ENCODE assay signal across 1 cellular context in the genomic region with DNA sequence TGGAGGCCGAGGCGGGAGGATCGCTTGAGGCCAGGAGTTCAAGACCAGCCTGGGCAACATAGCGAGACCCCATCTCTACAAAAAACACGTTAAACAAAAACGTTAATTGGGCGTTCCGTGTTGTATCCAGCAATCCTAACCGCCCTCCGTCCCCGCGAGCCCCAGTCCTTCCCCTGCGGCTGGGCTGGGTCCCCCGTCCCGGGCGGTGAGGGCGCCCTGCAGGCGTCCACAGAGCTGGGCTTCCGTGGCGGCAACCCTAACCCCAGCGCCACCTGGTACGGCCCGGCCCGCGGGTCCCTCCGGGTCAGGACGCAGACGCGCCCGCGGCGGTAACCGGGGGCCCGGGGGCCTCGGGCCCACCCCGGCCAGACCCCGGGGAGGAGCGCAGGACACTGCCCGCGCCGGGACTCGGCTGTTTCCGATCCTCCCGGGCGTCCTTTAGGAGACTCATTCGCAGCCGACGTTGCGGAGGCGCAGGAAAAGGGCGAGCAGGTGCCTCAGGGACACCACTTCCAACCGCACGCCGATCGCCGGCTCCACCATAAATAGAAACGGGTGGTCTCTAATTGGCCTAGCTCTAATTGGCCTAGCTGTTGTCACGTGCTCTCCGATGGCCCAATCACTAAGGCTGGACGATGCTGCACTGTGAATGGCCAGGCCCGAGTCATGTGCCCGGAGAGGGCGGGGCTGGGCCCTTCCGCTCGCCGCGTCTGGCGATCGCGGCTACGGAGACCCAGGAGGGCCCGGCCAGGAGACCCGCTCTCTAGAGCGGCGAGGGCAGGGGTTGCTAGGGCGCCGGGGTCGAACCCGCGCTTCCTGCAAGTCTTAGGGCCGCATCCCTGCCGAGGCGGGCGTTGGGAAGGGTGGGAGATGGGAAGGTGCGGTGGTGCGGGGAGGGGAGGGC.
TF ChIP-seq lines count a peak whose summit lies in the region.

No MANE protein-coding gene starts in this region.

TF ChIP-seq in K562, 482 proteins besides CTCF, POLR2A, EP300 and RAD21 (continued from another document and continues in another):
- TF ChIP-seq, protein P1, sequence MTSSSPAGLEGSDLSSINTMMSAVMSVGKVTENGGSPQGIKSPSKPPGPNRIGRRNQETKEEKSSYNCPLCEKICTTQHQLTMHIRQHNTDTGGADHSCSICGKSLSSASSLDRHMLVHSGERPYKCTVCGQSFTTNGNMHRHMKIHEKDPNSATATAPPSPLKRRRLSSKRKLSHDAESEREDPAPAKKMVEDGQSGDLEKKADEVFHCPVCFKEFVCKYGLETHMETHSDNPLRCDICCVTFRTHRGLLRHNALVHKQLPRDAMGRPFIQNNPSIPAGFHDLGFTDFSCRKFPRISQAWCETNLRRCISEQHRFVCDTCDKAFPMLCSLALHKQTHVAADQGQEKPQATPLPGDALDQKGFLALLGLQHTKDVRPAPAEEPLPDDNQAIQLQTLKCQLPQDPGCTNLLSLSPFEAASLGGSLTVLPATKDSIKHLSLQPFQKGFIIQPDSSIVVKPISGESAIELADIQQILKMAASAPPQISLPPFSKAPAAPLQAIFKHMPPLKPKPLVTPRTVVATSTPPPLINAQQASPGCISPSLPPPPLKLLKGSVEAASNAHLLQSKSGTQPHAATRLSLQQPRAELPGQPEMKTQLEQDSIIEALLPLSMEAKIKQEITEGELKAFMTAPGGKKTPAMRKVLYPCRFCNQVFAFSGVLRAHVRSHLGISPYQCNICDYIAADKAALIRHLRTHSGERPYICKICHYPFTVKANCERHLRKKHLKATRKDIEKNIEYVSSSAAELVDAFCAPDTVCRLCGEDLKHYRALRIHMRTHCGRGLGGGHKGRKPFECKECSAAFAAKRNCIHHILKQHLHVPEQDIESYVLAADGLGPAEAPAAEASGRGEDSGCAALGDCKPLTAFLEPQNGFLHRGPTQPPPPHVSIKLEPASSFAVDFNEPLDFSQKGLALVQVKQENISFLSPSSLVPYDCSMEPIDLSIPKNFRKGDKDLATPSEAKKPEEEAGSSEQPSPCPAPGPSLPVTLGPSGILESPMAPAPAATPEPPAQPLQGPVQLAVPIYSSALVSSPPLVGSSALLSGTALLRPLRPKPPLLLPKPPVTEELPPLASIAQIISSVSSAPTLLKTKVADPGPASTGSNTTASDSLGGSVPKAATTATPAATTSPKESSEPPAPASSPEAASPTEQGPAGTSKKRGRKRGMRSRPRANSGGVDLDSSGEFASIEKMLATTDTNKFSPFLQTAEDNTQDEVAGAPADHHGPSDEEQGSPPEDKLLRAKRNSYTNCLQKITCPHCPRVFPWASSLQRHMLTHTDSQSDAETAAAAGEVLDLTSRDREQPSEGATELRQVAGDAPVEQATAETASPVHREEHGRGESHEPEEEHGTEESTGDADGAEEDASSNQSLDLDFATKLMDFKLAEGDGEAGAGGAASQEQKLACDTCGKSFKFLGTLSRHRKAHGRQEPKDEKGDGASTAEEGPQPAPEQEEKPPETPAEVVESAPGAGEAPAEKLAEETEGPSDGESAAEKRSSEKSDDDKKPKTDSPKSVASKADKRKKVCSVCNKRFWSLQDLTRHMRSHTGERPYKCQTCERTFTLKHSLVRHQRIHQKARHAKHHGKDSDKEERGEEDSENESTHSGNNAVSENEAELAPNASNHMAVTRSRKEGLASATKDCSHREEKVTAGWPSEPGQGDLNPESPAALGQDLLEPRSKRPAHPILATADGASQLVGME (CRISPR knock-in tag; IDR thresholded peaks at IDR 0.05), result 0 out of 2 replicates have a peak, but pooled peaks have one; percentile 46
- peak; percentile 98 for TF ChIP-seq TBP (optimal IDR thresholded peaks at IDR 0.05; ENCODE audit: low read depth, low read length)
- peak; percentile 58 for TF ChIP-seq RB1 (IDR thresholded peaks at IDR 0.05; ENCODE audit: low read depth)
- peak; percentile 82 for TF ChIP-seq MEF2D (tag; conservative IDR thresholded peaks at IDR 0.05; ENCODE audit: low read depth)
- peak; percentile 53; the same call in 1 of the 2 replicates for TF ChIP-seq FOXP1 (CRISPR knock-in tag; IDR thresholded peaks at IDR 0.05)
- TF ChIP-seq, protein P2, sequence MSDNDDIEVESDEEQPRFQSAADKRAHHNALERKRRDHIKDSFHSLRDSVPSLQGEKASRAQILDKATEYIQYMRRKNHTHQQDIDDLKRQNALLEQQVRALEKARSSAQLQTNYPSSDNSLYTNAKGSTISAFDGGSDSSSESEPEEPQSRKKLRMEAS (CRISPR knock-in tag; IDR thresholded peaks at IDR 0.05), result peak; percentile 88
- peak; percentile 92 for TF ChIP-seq TAF1 (IDR thresholded peaks at IDR 0.05; ENCODE audit: control insufficient read depth, extremely low read depth, insufficient read depth, low read length, severe bottlenecking)
- no peak for TF ChIP-seq ZNF444 (CRISPR knock-in tag; IDR thresholded peaks at IDR 0.05)
- TF ChIP-seq, protein P3, sequence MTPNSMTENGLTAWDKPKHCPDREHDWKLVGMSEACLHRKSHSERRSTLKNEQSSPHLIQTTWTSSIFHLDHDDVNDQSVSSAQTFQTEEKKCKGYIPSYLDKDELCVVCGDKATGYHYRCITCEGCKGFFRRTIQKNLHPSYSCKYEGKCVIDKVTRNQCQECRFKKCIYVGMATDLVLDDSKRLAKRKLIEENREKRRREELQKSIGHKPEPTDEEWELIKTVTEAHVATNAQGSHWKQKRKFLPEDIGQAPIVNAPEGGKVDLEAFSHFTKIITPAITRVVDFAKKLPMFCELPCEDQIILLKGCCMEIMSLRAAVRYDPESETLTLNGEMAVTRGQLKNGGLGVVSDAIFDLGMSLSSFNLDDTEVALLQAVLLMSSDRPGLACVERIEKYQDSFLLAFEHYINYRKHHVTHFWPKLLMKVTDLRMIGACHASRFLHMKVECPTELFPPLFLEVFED (CRISPR knock-in tag; conservative IDR thresholded peaks at IDR 0.05), result 0 out of 2 replicates have a peak, but pooled peaks have one; percentile 37
- TF ChIP-seq ZFPM2 (CRISPR knock-in tag; IDR thresholded peaks at IDR 0.05), result 0 out of 2 replicates have a peak, but pooled peaks have one; percentile 34
- TF ChIP-seq, protein P4, sequence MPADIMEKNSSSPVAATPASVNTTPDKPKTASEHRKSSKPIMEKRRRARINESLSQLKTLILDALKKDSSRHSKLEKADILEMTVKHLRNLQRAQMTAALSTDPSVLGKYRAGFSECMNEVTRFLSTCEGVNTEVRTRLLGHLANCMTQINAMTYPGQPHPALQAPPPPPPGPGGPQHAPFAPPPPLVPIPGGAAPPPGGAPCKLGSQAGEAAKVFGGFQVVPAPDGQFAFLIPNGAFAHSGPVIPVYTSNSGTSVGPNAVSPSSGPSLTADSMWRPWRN (IDR thresholded peaks at IDR 0.05; ENCODE audit: low read depth), result no peak
- TF ChIP-seq, protein P5, sequence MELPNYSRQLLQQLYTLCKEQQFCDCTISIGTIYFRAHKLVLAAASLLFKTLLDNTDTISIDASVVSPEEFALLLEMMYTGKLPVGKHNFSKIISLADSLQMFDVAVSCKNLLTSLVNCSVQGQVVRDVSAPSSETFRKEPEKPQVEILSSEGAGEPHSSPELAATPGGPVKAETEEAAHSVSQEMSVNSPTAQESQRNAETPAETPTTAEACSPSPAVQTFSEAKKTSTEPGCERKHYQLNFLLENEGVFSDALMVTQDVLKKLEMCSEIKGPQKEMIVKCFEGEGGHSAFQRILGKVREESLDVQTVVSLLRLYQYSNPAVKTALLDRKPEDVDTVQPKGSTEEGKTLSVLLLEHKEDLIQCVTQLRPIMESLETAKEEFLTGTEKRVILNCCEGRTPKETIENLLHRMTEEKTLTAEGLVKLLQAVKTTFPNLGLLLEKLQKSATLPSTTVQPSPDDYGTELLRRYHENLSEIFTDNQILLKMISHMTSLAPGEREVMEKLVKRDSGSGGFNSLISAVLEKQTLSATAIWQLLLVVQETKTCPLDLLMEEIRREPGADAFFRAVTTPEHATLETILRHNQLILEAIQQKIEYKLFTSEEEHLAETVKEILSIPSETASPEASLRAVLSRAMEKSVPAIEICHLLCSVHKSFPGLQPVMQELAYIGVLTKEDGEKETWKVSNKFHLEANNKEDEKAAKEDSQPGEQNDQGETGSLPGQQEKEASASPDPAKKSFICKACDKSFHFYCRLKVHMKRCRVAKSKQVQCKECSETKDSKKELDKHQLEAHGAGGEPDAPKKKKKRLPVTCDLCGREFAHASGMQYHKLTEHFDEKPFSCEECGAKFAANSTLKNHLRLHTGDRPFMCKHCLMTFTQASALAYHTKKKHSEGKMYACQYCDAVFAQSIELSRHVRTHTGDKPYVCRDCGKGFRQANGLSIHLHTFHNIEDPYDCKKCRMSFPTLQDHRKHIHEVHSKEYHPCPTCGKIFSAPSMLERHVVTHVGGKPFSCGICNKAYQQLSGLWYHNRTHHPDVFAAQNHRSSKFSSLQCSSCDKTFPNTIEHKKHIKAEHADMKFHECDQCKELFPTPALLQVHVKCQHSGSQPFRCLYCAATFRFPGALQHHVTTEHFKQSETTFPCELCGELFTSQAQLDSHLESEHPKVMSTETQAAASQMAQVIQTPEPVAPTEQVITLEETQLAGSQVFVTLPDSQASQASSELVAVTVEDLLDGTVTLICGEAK (IDR thresholded peaks at IDR 0.05), result peak; percentile 9; the same call in 1 of the 2 replicates
- TF ChIP-seq, protein P5 (CRISPR knock-in tag; IDR thresholded peaks at IDR 0.05), result no peak
- peak; percentile 94 for TF ChIP-seq GTF2E2 (tag; IDR thresholded peaks at IDR 0.05)
- peak; percentile 41; the same call in 1 of the 2 replicates for TF ChIP-seq TAF7 (tag; IDR thresholded peaks at IDR 0.05)
- TF ChIP-seq, protein P6, sequence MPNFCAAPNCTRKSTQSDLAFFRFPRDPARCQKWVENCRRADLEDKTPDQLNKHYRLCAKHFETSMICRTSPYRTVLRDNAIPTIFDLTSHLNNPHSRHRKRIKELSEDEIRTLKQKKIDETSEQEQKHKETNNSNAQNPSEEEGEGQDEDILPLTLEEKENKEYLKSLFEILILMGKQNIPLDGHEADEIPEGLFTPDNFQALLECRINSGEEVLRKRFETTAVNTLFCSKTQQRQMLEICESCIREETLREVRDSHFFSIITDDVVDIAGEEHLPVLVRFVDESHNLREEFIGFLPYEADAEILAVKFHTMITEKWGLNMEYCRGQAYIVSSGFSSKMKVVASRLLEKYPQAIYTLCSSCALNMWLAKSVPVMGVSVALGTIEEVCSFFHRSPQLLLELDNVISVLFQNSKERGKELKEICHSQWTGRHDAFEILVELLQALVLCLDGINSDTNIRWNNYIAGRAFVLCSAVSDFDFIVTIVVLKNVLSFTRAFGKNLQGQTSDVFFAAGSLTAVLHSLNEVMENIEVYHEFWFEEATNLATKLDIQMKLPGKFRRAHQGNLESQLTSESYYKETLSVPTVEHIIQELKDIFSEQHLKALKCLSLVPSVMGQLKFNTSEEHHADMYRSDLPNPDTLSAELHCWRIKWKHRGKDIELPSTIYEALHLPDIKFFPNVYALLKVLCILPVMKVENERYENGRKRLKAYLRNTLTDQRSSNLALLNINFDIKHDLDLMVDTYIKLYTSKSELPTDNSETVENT (CRISPR knock-in tag; IDR thresholded peaks at IDR 0.05), result peak; percentile 85
- TF ChIP-seq HOXB6 (CRISPR knock-in tag; IDR thresholded peaks at IDR 0.05; ENCODE audit: borderline replicate concordance), result no peak
- no peak for TF ChIP-seq ZNF57 (CRISPR knock-in tag; IDR thresholded peaks at IDR 0.05)
- TF ChIP-seq KLF13 (tag; IDR thresholded peaks at IDR 0.05; ENCODE audit: borderline replicate concordance, low read depth), result peak; percentile 25; the same call in 1 of the 2 replicates
- peak in 2 of 3 experiments; percentile 72 to 88 for TF ChIP-seq YY1 (IDR thresholded peaks at IDR 0.05; ENCODE audit: borderline replicate concordance in 1 of 3, control insufficient read depth in 1 of 3, extremely low read depth in 1 of 3, insufficient read depth in 3 of 3, insufficient read length in 1 of 3, insufficient replicate concordance in 2 of 3, low read depth in 1 of 3, low read length in 2 of 3)
- TF ChIP-seq TAF15 (IDR thresholded peaks at IDR 0.05; ENCODE audit: low read depth, low read length), result no peak
- TF ChIP-seq RCOR1 (IDR thresholded peaks at IDR 0.05; ENCODE audit: borderline replicate concordance in 1 of 2, low read depth in 2 of 2, low read length in 2 of 2), result peak in 1 of 2 experiments; percentile 48; a peak in 2 of 4 replicates
- TF ChIP-seq HDAC6 (IDR thresholded peaks at IDR 0.05; ENCODE audit: low read depth, low read length), result no peak
- TF ChIP-seq LARP7 (IDR thresholded peaks at IDR 0.05), result no peak
- TF ChIP-seq JUND (IDR thresholded peaks at IDR 0.05; ENCODE audit: borderline replicate concordance, low read depth, low read length), result peak; percentile 27; the same call in 1 of the 2 replicates
- no peak; the same call in 2 of the 3 replicates for TF ChIP-seq JUND (tag; IDR thresholded peaks at IDR 0.05; ENCODE audit: borderline replicate concordance, low read depth, low read length)
- TF ChIP-seq SUPT5H (IDR thresholded peaks at IDR 0.05), result peak; percentile 97
- TF ChIP-seq, protein P7, sequence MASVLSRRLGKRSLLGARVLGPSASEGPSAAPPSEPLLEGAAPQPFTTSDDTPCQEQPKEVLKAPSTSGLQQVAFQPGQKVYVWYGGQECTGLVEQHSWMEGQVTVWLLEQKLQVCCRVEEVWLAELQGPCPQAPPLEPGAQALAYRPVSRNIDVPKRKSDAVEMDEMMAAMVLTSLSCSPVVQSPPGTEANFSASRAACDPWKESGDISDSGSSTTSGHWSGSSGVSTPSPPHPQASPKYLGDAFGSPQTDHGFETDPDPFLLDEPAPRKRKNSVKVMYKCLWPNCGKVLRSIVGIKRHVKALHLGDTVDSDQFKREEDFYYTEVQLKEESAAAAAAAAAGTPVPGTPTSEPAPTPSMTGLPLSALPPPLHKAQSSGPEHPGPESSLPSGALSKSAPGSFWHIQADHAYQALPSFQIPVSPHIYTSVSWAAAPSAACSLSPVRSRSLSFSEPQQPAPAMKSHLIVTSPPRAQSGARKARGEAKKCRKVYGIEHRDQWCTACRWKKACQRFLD (CRISPR knock-in tag; IDR thresholded peaks at IDR 0.05), result peak; percentile 44
